ENCODE assay signal across 21 cellular contexts in the genomic region with DNA sequence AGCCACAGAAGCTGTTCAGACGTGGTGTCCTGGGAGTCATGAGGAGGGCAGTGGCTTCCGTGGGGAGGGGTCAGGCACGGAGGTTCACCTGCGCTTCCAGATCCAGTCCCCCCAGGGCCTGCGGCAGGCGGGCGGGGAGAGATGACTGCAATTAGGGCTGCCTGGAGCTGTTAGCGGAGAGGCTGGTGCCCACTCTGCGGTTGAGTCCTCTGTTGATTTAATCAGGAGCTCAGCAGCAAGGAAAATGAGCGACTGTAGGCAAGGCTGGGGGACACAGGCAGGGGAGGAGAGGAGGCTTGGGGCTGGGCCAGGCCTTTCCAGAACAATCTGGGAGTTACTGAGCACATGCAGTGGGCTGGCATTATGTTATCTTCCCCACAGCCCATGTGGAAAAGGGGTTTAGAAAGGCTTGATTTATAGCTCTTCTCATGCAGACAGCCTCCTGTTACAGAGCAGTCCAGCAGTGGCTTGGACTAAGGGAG. TPM values are rescaled to one million over a fixed set of nuclear protein-coding genes. Genes with fewer than 3 reads are reported as not detected.
A peak's percentile ranks its signal among the peaks of the same experiment; 100 is the strongest.
DNase-seq lines count a peak whose midpoint lies in the region; ATAC-seq and TF ChIP-seq lines count a peak whose summit lies in the region.
"Had no signal": no experiment of that assay in that cellular context is flagged by ENCODE, and none has a peak within 500 bp of the region (broad histone marks: within the 10 kb centered on the region; RNA-seq: fewer than 3 reads in every experiment).

No MANE protein-coding gene starts in this region.

- peaks cover 37 to 67% of the 10 kb centered on the region in 2 donors for H3K36me3 ChIP-seq in neuronal stem cell (replicated peaks in 1 of 2; ENCODE audit: control insufficient read depth in 2 of 2, insufficient read depth in 2 of 2, low read length in 2 of 2)
- H3K36me3 ChIP-seq in body of pancreas (replicated peaks in 1 of 2; ENCODE audit: insufficient read depth in 1 of 2, low read depth in 2 of 2): no peaks in the 10 kb centered on the region

- peak overlapping the region; percentile 53 for H3K4ac ChIP-seq in neuronal stem cell (ENCODE audit: low read length)

- no peaks in the 10 kb centered on the region for H3K9me3 Mint-ChIP-seq in WTC11
- H3K9me3 Mint-ChIP-seq: activated naive CD8-positive, alpha-beta T cell treated with anti-CD3 and anti-CD28 coated beads, Interleukin-2, amount 10 ng/mL, durations not matched to agents 7 days and 5 days had no signal

- H2AK5ac ChIP-seq in neuronal stem cell (ENCODE audit: low read depth, low read length): peak overlapping the region; percentile 70

- WGBS in neuronal stem cell (ENCODE audit: extremely low coverage in 2 of 2, insufficient read length in 2 of 2, insufficient replicate concordance in 1 of 2), 2 donors: no CpG with 5 or more reads among the region's 10 CpGs
- 93 to 94% methylated on average over 3 to 10 of the region's 10 CpGs for WGBS in body of pancreas, 2 donors

- peaks cover 40% of the 10 kb centered on the region for H3K36me3 Mint-ChIP-seq in WTC11

- no peak overlapping the region for H2BK12ac ChIP-seq in neuronal stem cell (ENCODE audit: low read length)

- H3K4me3 ChIP-seq in neuronal stem cell (ENCODE audit: low read length in 2 of 2): no peak overlapping the region
- H3K4me3 ChIP-seq in body of pancreas: no peak overlapping the region
- H3K4me3 ChIP-seq: GM23248, SJCRH30, suprapubic skin had no signal

- POLR2A ChIA-PET in WTC11 (lab: Charles Lee): interaction anchor here (0.6 to 1.4 kb wide), 2 partner anchors 23 to 73 kb away, joined by 4 to 7 read pairs; no protein-coding TSS in a partner anchor

- TF ChIP-seq POLR2A in body of pancreas (IDR thresholded peaks at IDR 0.05): no peak

- H2BK120ac ChIP-seq in neuronal stem cell (ENCODE audit: low read depth, low read length): no peak overlapping the region

- peaks cover 12% of the 10 kb centered on the region for H3K4me1 Mint-ChIP-seq in WTC11

- H3K4me3 Mint-ChIP-seq in WTC11: no peak overlapping the region
- H3K4me3 Mint-ChIP-seq: activated CD8-positive, alpha-beta T cell treated with anti-CD3 and anti-CD28 coated beads, Interleukin-2, amount 10 ng/mL, durations not matched to agents 7 days and 5 days; activated naive CD8-positive, alpha-beta T cell treated with anti-CD3 and anti-CD28 coated beads, Interleukin-2, amount 10 ng/mL, durations not matched to agents 7 days and 5 days had no signal

- H3K27me3 Mint-ChIP-seq in WTC11 (ENCODE audit: low read depth): no peaks in the 10 kb centered on the region
- H3K27me3 Mint-ChIP-seq: activated naive CD8-positive, alpha-beta T cell treated with anti-CD3 and anti-CD28 coated beads, Interleukin-2, amount 10 ng/mL, durations not matched to agents 7 days and 5 days had no signal

- peak overlapping the region; percentile 8 for H3K18ac ChIP-seq in neuronal stem cell (ENCODE audit: low read length)

- no peaks in the 10 kb centered on the region for H3K9me3 ChIP-seq in neuronal stem cell (replicated peaks in 1 of 2; ENCODE audit: control insufficient read depth in 2 of 2, insufficient read depth in 1 of 2, low read depth in 1 of 2, low read length in 2 of 2)
- H3K9me3 ChIP-seq in body of pancreas: no peaks in the 10 kb centered on the region
- H3K9me3 ChIP-seq: SJCRH30, suprapubic skin had no signal

- H3K27me3 ChIP-seq in neuronal stem cell (ENCODE audit: control insufficient read depth in 3 of 3, insufficient read depth in 3 of 3, low read depth in 1 of 3, low read length in 3 of 3): no peaks in the 10 kb centered on the region
- no peaks in the 10 kb centered on the region for H3K27me3 ChIP-seq in body of pancreas
- H3K27me3 ChIP-seq: SJCRH30, suprapubic skin had no signal

- H2BK5ac ChIP-seq in neuronal stem cell (ENCODE audit: low read length): peak overlapping the region; percentile 82

- intact Hi-C loops in body of pancreas (cut with DNase I): no loop called here

- no peak overlapping the region for H3K14ac ChIP-seq in neuronal stem cell (ENCODE audit: low read length)

- no peak overlapping the region for H2BK15ac ChIP-seq in neuronal stem cell (ENCODE audit: low read length)

- H2AFZ ChIP-seq in neuronal stem cell (ENCODE audit: low read length): no peak overlapping the region
- H2AFZ ChIP-seq: GM23248 had no signal

- H3K4me2 ChIP-seq in neuronal stem cell (ENCODE audit: insufficient read depth, low read length, poor library complexity, severe bottlenecking): no peak overlapping the region

- H3K4me1 ChIP-seq in neuronal stem cell (ENCODE audit: control insufficient read depth in 2 of 2, insufficient read depth in 1 of 2, low read depth in 1 of 2, low read length in 2 of 2) (peaks cover 7 to 11% of the 10 kb centered on the region in 2 donors), body of pancreas (peaks cover 18% of the 10 kb centered on the region)
- H3K4me1 ChIP-seq: SJCRH30 had no signal

- H3K23ac ChIP-seq in neuronal stem cell (ENCODE audit: low read depth, low read length, poor library complexity): no peak overlapping the region

- ATAC-seq in WTC11: no peak
- no peak for ATAC-seq in HG02759 (IDR thresholded peaks at IDR 0.05; ENCODE audit: unreplicated experiment)
- ATAC-seq in body of pancreas: no peak
- ATAC-seq: activated CD8-positive, alpha-beta T cell treated with anti-CD3 and anti-CD28 coated beads, Interleukin-2, amount 10 ng/mL, durations not matched to agents 7 days and 5 days; left cardiac atrium; Panc1; sciatic nerve had no signal

- TF ChIP-seq CTCF in WTC11 (IDR thresholded peaks at IDR 0.05) (no peak), body of pancreas (IDR thresholded peaks at IDR 0.05) (no peak)

- H3K9ac ChIP-seq in neuronal stem cell (ENCODE audit: low read depth, low read length, poor library complexity): peak overlapping the region; percentile 30
- H3K9ac ChIP-seq: GM23248 had no signal

- peaks cover 5% of the 10 kb centered on the region for H3K79me1 ChIP-seq in neuronal stem cell (ENCODE audit: low read depth, low read length)

- peak; percentile 68 for DNase-seq in ELF-1 (ENCODE audit: low read depth, low spot score)
- DNase-seq in NCI-H2107 treated with DMSO at 0.1 percent for 48 hours (lab: John Stamatoyannopoulos, UW; ENCODE audit: unreplicated experiment): peak; percentile 51
- no peak for DNase-seq in WTC11 (ENCODE audit: low spot score)
- no peak for DNase-seq in neuronal stem cell (ENCODE audit: low spot score)
- DNase-seq in body of pancreas: no peak
- DNase-seq in NCI-H2029 (lab: John Stamatoyannopoulos, UW): no peak
- DNase-seq: activated CD4-positive, CD25-positive, alpha-beta regulatory T cell treated with anti-CD3 and anti-CD28 coated beads, Interleukin-2, amount 50 U/mL, for 72 hours; activated CD8-positive, alpha-beta T cell treated with anti-CD3 and anti-CD28 coated beads, Interleukin-2, amount 10 ng/mL, durations not matched to agents 7 days and 5 days; activated effector memory CD4-positive, alpha-beta T cell treated with anti-CD3 and anti-CD28 coated beads, Interleukin-2, amount 50 U/mL, for 16 hours; activated naive CD8-positive, alpha-beta T cell treated with anti-CD3 and anti-CD28 coated beads, Interleukin-2, amount 10 ng/mL, durations not matched to agents 7 days and 5 days; dermis blood vessel endothelial cell; GM23248; left cardiac atrium; NCI-H1105; NCI-H524 treated with DMSO at 0.1 percent for 48 hours; stimulated activated naive CD4-positive, alpha-beta T cell had no signal

- H4K8ac ChIP-seq in neuronal stem cell (ENCODE audit: low read depth, low read length): peak overlapping the region; percentile 43

- peak overlapping the region; percentile 32 for H3K27ac Mint-ChIP-seq in WTC11
- H3K27ac Mint-ChIP-seq: activated CD8-positive, alpha-beta T cell treated with anti-CD3 and anti-CD28 coated beads, Interleukin-2, amount 10 ng/mL, durations not matched to agents 7 days and 5 days; activated naive CD8-positive, alpha-beta T cell treated with anti-CD3 and anti-CD28 coated beads, Interleukin-2, amount 10 ng/mL, durations not matched to agents 7 days and 5 days had no signal

- H4K91ac ChIP-seq in neuronal stem cell (ENCODE audit: low read depth, low read length, poor library complexity): no peak overlapping the region

- CTCF ChIA-PET in WTC11 (lab: Charles Lee): interaction anchor here (0.8 to 4.5 kb wide), 6 partner anchors 14 to 91 kb away, joined by 3 to 65 read pairs (median 6); a partner anchor contains a TSS

- H3K27ac ChIP-seq in neuronal stem cell (replicated peaks; ENCODE audit: low read length) (no peak overlapping the region), body of pancreas (no peak overlapping the region)
- H3K27ac ChIP-seq: GM23248, SJCRH30, suprapubic skin had no signal

TF ChIP-seq in WTC11, 78 proteins besides CTCF, POLR2A, EP300 and RAD21 (continues in another document):
- TF ChIP-seq ZNF263 (CRISPR knock-in tag; IDR thresholded peaks at IDR 0.05; ENCODE audit: low read depth): no peak
- TF ChIP-seq ZBTB21 (CRISPR knock-in tag; IDR thresholded peaks at IDR 0.05; ENCODE audit: borderline replicate concordance): no peak
- TF ChIP-seq RORB (CRISPR knock-in tag; IDR thresholded peaks at IDR 0.05): no peak

RNA-seq across cellular contexts. Expression of a gene that starts 13.1 kb away (rescaled TPM):
- 80.0 to 97.4 TPM (median 82.2 TPM) in 3 replicates for total RNA-seq in WTC11 (2021)
- polyA plus RNA-seq in neuronal stem cell (2013, experiment 1 of 2): 17.0 TPM
- polyA plus RNA-seq in neuronal stem cell (2013, experiment 2 of 2): 17.0 TPM
- 10 to 100 TPM; 13.8 to 14.5 TPM for total RNA-seq in body of pancreas

RNA-seq across cellular contexts. Expression of a gene that starts 17.7 kb away (rescaled TPM):
- total RNA-seq in WTC11 (2021): 435 to 471 TPM (median 458 TPM) in 3 replicates
- polyA plus RNA-seq in neuronal stem cell (2013, experiment 1 of 2): 292 TPM
- polyA plus RNA-seq in neuronal stem cell (2013, experiment 2 of 2): 280 TPM
- total RNA-seq in body of pancreas: 100 to 1,000 TPM in 1 of 2 donors, 10 to 100 TPM in 1; 87.7 to 112 TPM

RNA-seq across cellular contexts. Expression of a gene that starts 20.1 kb away (rescaled TPM):
- total RNA-seq in WTC11 (2021) (30.5 to 34.7 TPM (median 31.3 TPM) in 3 replicates), body of pancreas (10 to 100 TPM; 51.1 to 85.9 TPM)
- polyA plus RNA-seq in neuronal stem cell (2013, experiment 1 of 2): 44.3 TPM
- 44.9 TPM for polyA plus RNA-seq in neuronal stem cell (2013, experiment 2 of 2)

RNA-seq across cellular contexts. Expression of a gene that starts 21.2 kb away (rescaled TPM):
- 51.1 to 53.8 TPM (median 51.8 TPM) in 3 replicates for total RNA-seq in WTC11 (2021)
- polyA plus RNA-seq in neuronal stem cell (2013, experiment 1 of 2): 25.9 TPM
- polyA plus RNA-seq in neuronal stem cell (2013, experiment 2 of 2): 24.6 TPM
- total RNA-seq in body of pancreas: 10 to 100 TPM in 1 of 2 donors, 1 to 10 TPM in 1; 4.4 to 19.4 TPM

RNA-seq across cellular contexts. Expression of a gene that starts 23.5 kb away (rescaled TPM):
- total RNA-seq in WTC11 (2021): 57.2 to 65.9 TPM (median 61.7 TPM) in 3 replicates
- polyA plus RNA-seq in neuronal stem cell (2013, experiment 1 of 2): 36.4 TPM
- polyA plus RNA-seq in neuronal stem cell (2013, experiment 2 of 2): 40.7 TPM
- 10 to 100 TPM; 42.0 to 92.6 TPM for total RNA-seq in body of pancreas

Comparison
In these comparisons a context has a peak if more than half of its experiments do, and no peak if none do; other contexts are left out.
1. DNase-seq: peak in ELF-1 (single experiment) and NCI-H2107 treated with DMSO at 0.1 percent for 48 hours (single experiment); none in WTC11 (single experiment), neuronal stem cell (single experiment), body of pancreas (0 of 4) and NCI-H2029 (single experiment).